Comparison of ENCODE assay signal across 8 cellular contexts in genomic region chr3:42590989-42591756, GRCh38. TPM values are rescaled to one million over a fixed set of nuclear protein-coding genes. Genes with fewer than 3 reads are reported as not detected.
A peak's percentile ranks its signal among the peaks of the same experiment; 100 is the strongest.
DNase-seq lines count a peak whose midpoint lies in the region; ATAC-seq and TF ChIP-seq lines count a peak whose summit lies in the region.

No MANE protein-coding gene starts in this region.

- no peaks in the 10 kb centered on the region for H3K27me3 Mint-ChIP-seq in activated naive CD8-positive, alpha-beta T cell treated with anti-CD3 and anti-CD28 coated beads, Interleukin-2, amount 50 U/mL, for 24 hours

- H3K4me3 Mint-ChIP-seq in activated naive CD8-positive, alpha-beta T cell treated with anti-CD3 and anti-CD28 coated beads, Interleukin-2, amount 50 U/mL, for 24 hours = peak overlapping the region; percentile 93

- H3K9me3 Mint-ChIP-seq in activated naive CD8-positive, alpha-beta T cell treated with anti-CD3 and anti-CD28 coated beads, Interleukin-2, amount 50 U/mL, for 24 hours = no peaks in the 10 kb centered on the region

- TF ChIP-seq POLR2A in testis (IDR thresholded peaks at IDR 0.05) = no peak

- H3K27me3 ChIP-seq in testis = no peaks in the 10 kb centered on the region

- peak overlapping the region; percentile 70 to 83 for H3K4me3 ChIP-seq in testis

- peaks cover 46% of the 10 kb centered on the region for H3K4me1 Mint-ChIP-seq in activated naive CD8-positive, alpha-beta T cell treated with anti-CD3 and anti-CD28 coated beads, Interleukin-2, amount 50 U/mL, for 24 hours

- peaks cover 34% of the 10 kb centered on the region for H3K36me3 Mint-ChIP-seq in activated naive CD8-positive, alpha-beta T cell treated with anti-CD3 and anti-CD28 coated beads, Interleukin-2, amount 50 U/mL, for 24 hours (ENCODE audit: low read depth)

- DNase-seq in stimulated activated CD4-positive, alpha-beta T cell treated with anti-CD3 and anti-CD28 coated beads, Interleukin-15, amount 100 ng/mL, for 24 hours = peak; percentile 19
- no peak for DNase-seq in stimulated activated CD4-positive, alpha-beta T cell treated with anti-CD3 and anti-CD28 coated beads, Interleukin-4, amount 100 ng/mL, for 24 hours
- peak; percentile 16 for DNase-seq in activated naive CD8-positive, alpha-beta T cell treated with anti-CD3 and anti-CD28 coated beads, Interleukin-2, amount 50 U/mL, for 24 hours
- DNase-seq in kidney tubule cell (ENCODE audit: low spot score) (peak; percentile 58), testis (no peak), posterior cingulate gyrus (no peak), GF-D8 (lab: John Stamatoyannopoulos, UW) (no peak), NCI-H774 (lab: John Stamatoyannopoulos, UW) (no peak)

- no peaks in the 10 kb centered on the region for H3K9me3 ChIP-seq in testis

- H3K36me3 ChIP-seq in testis (ENCODE audit: low read depth, missing control alignments) = no peaks in the 10 kb centered on the region

- 5% methylated on average over 13 to 44 of the region's 44 CpGs for WGBS in testis, 2 donors

- H3K27ac ChIP-seq in testis = peak overlapping the region; percentile 88 to 90

- peak overlapping the region; percentile 94 for H3K27ac Mint-ChIP-seq in activated naive CD8-positive, alpha-beta T cell treated with anti-CD3 and anti-CD28 coated beads, Interleukin-2, amount 50 U/mL, for 24 hours

- no peak for ATAC-seq in activated naive CD8-positive, alpha-beta T cell treated with anti-CD3 and anti-CD28 coated beads, Interleukin-2, amount 50 U/mL, for 24 hours

- TF ChIP-seq CTCF in testis (IDR thresholded peaks at IDR 0.05) = no peak

- H3K4me1 ChIP-seq in testis = no peaks in the 10 kb centered on the region

- intact Hi-C loops in testis (cut with DNase I; ENCODE audit: low total_unique reads) = loop anchor here (10.0 kb wide), 1 partner anchor 64 kb away; the partner anchor contains the start of gene ZBTB47
- intact Hi-C loops in posterior cingulate gyrus (cut with DNase I) = no loop called here

RNA-seq across cellular contexts. Expression of gene SS18L2, which starts 0.5 kb away (rescaled TPM):
- total RNA-seq in testis = 10 to 100 TPM; 12.9 to 18.4 TPM
- polyA plus RNA-seq in testis (ENCODE audit: insufficient read depth, low read depth, low replicate concordance) = 15.6 TPM

RNA-seq across cellular contexts. Expression of gene NKTR, which starts 9.3 kb away (rescaled TPM):
- 100 to 1,000 TPM; 175 to 203 TPM for total RNA-seq in testis
- polyA plus RNA-seq in testis (ENCODE audit: insufficient read depth, low read depth, low replicate concordance) = 42.2 TPM

RNA-seq across cellular contexts. Expression of gene SEC22C, which starts 9.4 kb away (rescaled TPM):
- 10 to 100 TPM; 61.0 to 66.0 TPM for total RNA-seq in testis
- 86.3 TPM for polyA plus RNA-seq in testis (ENCODE audit: insufficient read depth, low read depth, low replicate concordance)

Comparison
In these comparisons a context has a peak if more than half of its experiments do, and no peak if none do; other contexts are left out.
1. DNase-seq: peak in stimulated activated CD4-positive, alpha-beta T cell treated with anti-CD3 and anti-CD28 coated beads, Interleukin-15, amount 100 ng/mL, for 24 hours (single experiment), activated naive CD8-positive, alpha-beta T cell treated with anti-CD3 and anti-CD28 coated beads, Interleukin-2, amount 50 U/mL, for 24 hours (single experiment) and kidney tubule cell (single experiment); none in stimulated activated CD4-positive, alpha-beta T cell treated with anti-CD3 and anti-CD28 coated beads, Interleukin-4, amount 100 ng/mL, for 24 hours (single experiment), testis (single experiment), posterior cingulate gyrus (0 of 10), GF-D8 (single experiment) and NCI-H774 (single experiment).